ENCODE assay signal across 14 cellular contexts in genomic region chr1:19849307-19849706, GRCh38. TPM values are rescaled to one million over a fixed set of nuclear protein-coding genes. Genes with fewer than 3 reads are reported as not detected.
"Had no signal": no experiment of that assay in that cellular context is flagged by ENCODE, and none has a peak within 500 bp of the region (broad histone marks: within the 10 kb centered on the region; RNA-seq: fewer than 3 reads in every experiment).

No MANE protein-coding gene starts in this region.

RNA-seq across cellular contexts. Expression of gene RNF186, which starts 34.2 kb away (rescaled TPM):
- total RNA-seq: activated B cell treated with CpG ODN at 0.5 μM for 24 hours; activated CD4-positive, alpha-beta memory T cell treated with anti-CD3 and anti-CD28 coated beads for 36 hours; activated CD4-positive, alpha-beta memory T cell treated with anti-CD3 and anti-CD28 coated beads, Interleukin-2, amount 10 ng/mL, durations not matched to agents 7 days and 5 days; activated CD4-positive, alpha-beta T cell treated with anti-CD3 and anti-CD28 coated beads for 36 hours; activated CD4-positive, alpha-beta T cell treated with anti-CD3 and anti-CD28 coated beads, Interleukin-2, amount 10 ng/mL, durations not matched to agents 24 days and 14 days; activated CD4-positive, alpha-beta T cell treated with anti-CD3 and anti-CD28 coated beads, Interleukin-2, amount 10 ng/mL, durations not matched to agents 7 days and 5 days; activated CD8-positive, alpha-beta memory T cell treated with anti-CD3 and anti-CD28 coated beads for 36 hours; activated CD8-positive, alpha-beta memory T cell treated with anti-CD3 and anti-CD28 coated beads, Interleukin-2, amount 10 ng/mL, durations not matched to agents 7 days and 5 days; activated CD8-positive, alpha-beta T cell treated with anti-CD3 and anti-CD28 coated beads for 36 hours; activated CD8-positive, alpha-beta T cell treated with anti-CD3 and anti-CD28 coated beads, Interleukin-2, amount 10 ng/mL, durations not matched to agents 7 days and 5 days; T-helper 1 cell treated with Interleukin-12 subunit alpha and Interleukin-12 subunit beta and Interleukin-4 antibody, amounts not matched to agents 30 ng/mL and 1 ng/mL, for 36 hours; T-helper 17 cell; T-helper 2 cell treated with Interferon-gamma antibody and Interleukin-4, amounts not matched to agents 100 ng/mL and 5 ng/mL, for 36 hours; WTC11 had no signal
